ENCODE assay signal across 13 cellular contexts in genomic region chr11:111282663-111283062, GRCh38. TPM values are rescaled to one million over a fixed set of nuclear protein-coding genes. Genes with fewer than 3 reads are reported as not detected.
DNase-seq lines count a peak whose midpoint lies in the region; ATAC-seq, FAIRE-seq and TF ChIP-seq lines count a peak whose summit lies in the region.
"Had no signal": no experiment of that assay in that cellular context is flagged by ENCODE, and none has a peak within 500 bp of the region (broad histone marks: within the 10 kb centered on the region; RNA-seq: fewer than 3 reads in every experiment).

No MANE protein-coding gene starts in this region.

- FAIRE-seq in GM12892 (lab: Jason Lieb, UNC): peak; percentile 84
- FAIRE-seq: A549 had no signal

- H3K27ac ChIP-seq in C4-2B (peak overlapping the region; percentile 1; the same call in 1 of the 2 replicates), transverse colon (peak overlapping the region; percentile 64 to 75 (median 65))
- H3K27ac ChIP-seq: A549, BLaER1, GM23248 had no signal

- ATAC-seq in left colon (peak; percentile 52), GM19463 (IDR thresholded peaks at IDR 0.05; ENCODE audit: unreplicated experiment) (no peak)

- no peak overlapping the region for H3K4me3 ChIP-seq in transverse colon
- H3K4me3 ChIP-seq: A549, BLaER1, GM12878, GM23248 had no signal

- H3K27me3 ChIP-seq in transverse colon: no peaks in the 10 kb centered on the region
- H3K27me3 ChIP-seq: BLaER1 had no signal

- 8 to 27% methylated on average over 1 to 2 of the region's 2 CpGs for WGBS in transverse colon (ENCODE audit: low coverage in 1 of 2), 2 donors

- no peaks in the 10 kb centered on the region for H3K9me3 ChIP-seq in transverse colon
- H3K9me3 ChIP-seq: A549, BLaER1 had no signal

- intact Hi-C loops in left colon (cut with DNase I, micrococcal nuclease): loop anchor here in 1 of 2 donors (5.0 kb wide), 2 partner anchors 140 to 165 kb away; no protein-coding TSS in a partner anchor
- intact Hi-C loops in transverse colon (cut with DNase I; ENCODE audit: low total_unique reads): loop anchor here (2.0 kb wide), 1 partner anchor 164 kb away; no protein-coding TSS in a partner anchor

- in situ Hi-C loops in transverse colon (cut with MboI; ENCODE audit: low pct_ligation_motif_present in 1 of 4, low pct_unique_long_range_greater_than_20kb in 1 of 4, low sequenced_read_pairs in 3 of 4) (loop anchor here (5.0 to 10.0 kb wide), 3 partner anchors 142 to 165 kb away; no protein-coding TSS in a partner anchor), GM13977 (cut with MboI; ENCODE audit: low pct_unique_long_range_greater_than_20kb, low sequenced_read_pairs, unreplicated experiment) (loop anchor here (5.0 kb wide), 1 partner anchor 145 kb away; no protein-coding TSS in a partner anchor)

- TF ChIP-seq POLR2A in GM12892 (IDR thresholded peaks at IDR 0.05; ENCODE audit: low read depth, low read length) (no peak), transverse colon (IDR thresholded peaks at IDR 0.05) (no peak)

- TF ChIP-seq CTCF in C4-2B (conservative IDR thresholded peaks at IDR 0.05) (no peak), transverse colon (IDR thresholded peaks at IDR 0.05) (no peak), GM13977 (IDR thresholded peaks at IDR 0.05; ENCODE audit: extremely low read depth, insufficient read depth, missing control alignments) (no peak)

- DNase-seq in GM12892 (ENCODE audit: insufficient read length): no peak
- DNase-seq in left colon: no peak
- no peak for DNase-seq in transverse colon
- no peak for DNase-seq in GM13977 (ENCODE audit: low spot score)

- TF ChIP-seq EP300 in transverse colon (IDR thresholded peaks at IDR 0.05; ENCODE audit: low read depth): no peak

- H3K4me1 ChIP-seq in transverse colon: peaks cover 13 to 59% (median 38%) of the 10 kb centered on the region in 4 donors
- H3K4me1 ChIP-seq: A549 had no signal

- no peaks in the 10 kb centered on the region for H3K36me3 ChIP-seq in transverse colon
- H3K36me3 ChIP-seq: BLaER1 had no signal

RNA-seq across cellular contexts. Expression of gene POU2AF3, which starts 15.7 kb away (rescaled TPM):
- polyA plus RNA-seq in GM12892 (2012; ENCODE audit: missing spikeins): 0.93 TPM
- total RNA-seq in left colon (1 to 10 TPM; 6.0 to 6.6 TPM), transverse colon (1 to 10 TPM; 6.0 to 9.6 (median 7.1) TPM)
- total RNA-seq: CD4-positive, alpha-beta T cell; G401; GM23248; IMR-90 had no signal
- polyA plus RNA-seq: GM23248 had no signal

RNA-seq across cellular contexts. Expression of gene POU2AF2, which starts 37.1 kb away (rescaled TPM):
- polyA plus RNA-seq in GM12892 (2012; ENCODE audit: missing spikeins): not detected
- 1 to 10 TPM; 1.4 to 1.5 TPM for total RNA-seq in left colon
- total RNA-seq in transverse colon: 1 to 10 TPM in 2 of 4 donors, not detected in 2; 1.9 to 4.4 TPM
- total RNA-seq: CD4-positive, alpha-beta T cell; G401; GM12878; GM23248; IMR-90 had no signal
- polyA plus RNA-seq: A549, GM12878, GM23248, IMR-90 had no signal
